Comparison of ENCODE assay signal across 25 cellular contexts in the genomic region with DNA sequence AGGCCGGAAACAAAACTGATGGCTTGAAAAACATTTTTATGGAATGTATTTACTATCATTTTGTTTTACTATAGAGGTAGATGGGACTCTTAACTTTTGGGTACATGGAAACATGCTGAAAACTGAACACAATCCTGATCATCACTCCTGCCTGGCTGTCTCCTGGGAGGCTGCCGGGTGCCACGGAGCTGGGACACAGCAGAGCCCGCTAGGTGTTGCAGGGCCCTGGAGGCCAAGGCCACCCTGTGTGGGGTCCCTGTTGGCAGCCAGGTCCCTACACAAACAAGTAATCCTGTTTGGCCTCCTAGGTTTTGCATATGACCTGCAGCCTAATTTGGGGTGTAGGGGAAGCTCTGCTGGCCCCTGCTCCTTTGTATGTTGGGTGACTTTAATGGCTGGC. TPM values are rescaled to one million over a fixed set of nuclear protein-coding genes. Genes with fewer than 3 reads are reported as not detected.
DNase-seq lines count a peak whose midpoint lies in the region; ATAC-seq and TF ChIP-seq lines count a peak whose summit lies in the region.
"Had no signal": no experiment of that assay in that cellular context is flagged by ENCODE, and none has a peak within 500 bp of the region (broad histone marks: within the 10 kb centered on the region; RNA-seq: fewer than 3 reads in every experiment).

No MANE protein-coding gene starts in this region.

- intact Hi-C loops in PC-3 (cut with micrococcal nuclease): no loop called here

- no peak overlapping the region for H3K4me2 ChIP-seq in PC-3 (ENCODE audit: low read length)
- H3K4me2 ChIP-seq in mesenchymal stem cell (ENCODE audit: low read length, poor library complexity, severe bottlenecking): no peak overlapping the region
- H3K4me2 ChIP-seq: PC-9 had no signal

- no peak overlapping the region for H2BK12ac ChIP-seq in mesenchymal stem cell (ENCODE audit: low read length in 2 of 2)

- H4K91ac ChIP-seq in mesenchymal stem cell (ENCODE audit: low read length): no peak overlapping the region

- DNase-seq in activated CD8-positive, alpha-beta memory T cell treated with anti-CD3 and anti-CD28 coated beads, Interleukin-2, amount 10 ng/mL, durations not matched to agents 7 days and 5 days: peak; percentile 34
- no peak for DNase-seq in activated CD8-positive, alpha-beta memory T cell treated with anti-CD3 and anti-CD28 coated beads, Interleukin-2, amount 50 U/mL, for 4 hours
- DNase-seq in PC-3 (no peak), mesenchymal stem cell (no peak), NCI-H82 treated with DMSO at 0.1 percent for 48 hours (lab: John Stamatoyannopoulos, UW; ENCODE audit: unreplicated experiment) (no peak), NCI-H128 (lab: John Stamatoyannopoulos, UW; ENCODE audit: unreplicated experiment) (no peak)
- DNase-seq: COR-L47; DMS 273 treated with DMSO at 0.1 percent for 48 hours; DMS79; EL; GF-D8; Karpas-422; NCI-H1092; NCI-H1436; NCI-H187 treated with DMSO at 0.1 percent for 48 hours; NCI-H524 treated with DMSO at 0.1 percent for 48 hours; NCI-H774; NK-92 treated with Interleukin-12 subunit alpha and Interleukin-12 subunit beta, amount 100 ng/mL, for 24 hours; PC-9; Right ventricle myocardium superior had no signal

- H3K9ac ChIP-seq in PC-3 (ENCODE audit: low read length) (no peak overlapping the region), mesenchymal stem cell (ENCODE audit: low read length) (no peak overlapping the region)

- H3K23ac ChIP-seq in mesenchymal stem cell (ENCODE audit: low read length in 2 of 2): no peak overlapping the region

- H3K79me1 ChIP-seq in mesenchymal stem cell (replicated peaks; ENCODE audit: low read length, poor library complexity, severe bottlenecking): peaks cover 8% of the 10 kb centered on the region

- H2BK15ac ChIP-seq in mesenchymal stem cell (ENCODE audit: low read depth, poor library complexity, severe bottlenecking): no peak overlapping the region

- H4K8ac ChIP-seq in mesenchymal stem cell (ENCODE audit: low read length): peak overlapping the region; percentile 55

- H3K27ac ChIP-seq in PC-3 (ENCODE audit: low read length) (no peak overlapping the region), mesenchymal stem cell (ENCODE audit: low read length, poor library complexity, severe bottlenecking) (no peak overlapping the region)
- H3K27ac ChIP-seq: 22Rv1, PC-9, SJSA1 had no signal

- H3K4me1 ChIP-seq in PC-3 (ENCODE audit: insufficient read depth, low read length) (peaks cover 12% of the 10 kb centered on the region), mesenchymal stem cell (ENCODE audit: control insufficient read depth, insufficient read depth, low read depth, low read length) (peaks cover 24% of the 10 kb centered on the region)

- TSS peak; percentile 0 for BruUV-seq in PC-3 (replicated peaks; lab: Mats Ljungman, UMichigan)

- peaks cover 24% of the 10 kb centered on the region for H3K36me3 Mint-ChIP-seq in activated CD8-positive, alpha-beta memory T cell treated with anti-CD3 and anti-CD28 coated beads, Interleukin-2, amount 10 ng/mL, durations not matched to agents 7 days and 5 days
- peaks cover 20% of the 10 kb centered on the region for H3K36me3 Mint-ChIP-seq in stimulated activated memory B cell treated with anti-CD40 and anti-IgM and Interleukin-4, amounts not matched to agents 10 μg/mL and 1 μg/mL and 100 μg/mL, for 72 hours

- H2AFZ ChIP-seq in PC-3 (ENCODE audit: low read length) (no peak overlapping the region), mesenchymal stem cell (ENCODE audit: low read depth, low read length) (no peak overlapping the region)
- H2AFZ ChIP-seq: PC-9 had no signal

- 0 out of 2 replicates have a peak, but pooled peaks cover 6% of the 10 kb centered on the region for H4K20me1 ChIP-seq in PC-3 (ENCODE audit: low read length)

- no peak overlapping the region for H2BK5ac ChIP-seq in mesenchymal stem cell (ENCODE audit: low read depth, low read length, poor library complexity, severe bottlenecking)

- H3K9me3 Mint-ChIP-seq in activated CD8-positive, alpha-beta memory T cell treated with anti-CD3 and anti-CD28 coated beads, Interleukin-2, amount 10 ng/mL, durations not matched to agents 7 days and 5 days (ENCODE audit: low read depth): no peaks in the 10 kb centered on the region
- H3K9me3 Mint-ChIP-seq in stimulated activated memory B cell treated with anti-CD40 and anti-IgM and Interleukin-4, amounts not matched to agents 10 μg/mL and 1 μg/mL and 100 μg/mL, for 72 hours: no peaks in the 10 kb centered on the region

- POLR2A ChIA-PET in PC-3 (lab: Charles Lee; ENCODE audit: unreplicated experiment): no interaction called here

- no peak overlapping the region for H3K4me3 ChIP-seq in PC-3 (ENCODE audit: low read length)
- no peak overlapping the region for H3K4me3 ChIP-seq in mesenchymal stem cell (ENCODE audit: insufficient read depth in 1 of 2, low read depth in 1 of 2, low read length in 2 of 2)
- H3K4me3 ChIP-seq: PC-9, SJSA1 had no signal

- WGBS in mesenchymal stem cell: 98% methylated on average over 3 of the region's 4 CpGs

- H3K9me2 ChIP-seq in PC-3 (replicated peaks; ENCODE audit: low read length): no peaks in the 10 kb centered on the region

- TF ChIP-seq CTCF in PC-3 (conservative IDR thresholded peaks at IDR 0.05; ENCODE audit: low read depth, low read length): no peak

- H3K27me3 ChIP-seq in PC-3 (ENCODE audit: low read length): no peaks in the 10 kb centered on the region
- no peaks in the 10 kb centered on the region for H3K27me3 ChIP-seq in mesenchymal stem cell (ENCODE audit: control insufficient read depth in 1 of 2, insufficient read depth in 1 of 2, low read length in 2 of 2)
- H3K27me3 ChIP-seq: SJSA1 had no signal

- H3K36me3 ChIP-seq in PC-3 (ENCODE audit: low read depth, low read length) (peaks cover 56% of the 10 kb centered on the region), mesenchymal stem cell (ENCODE audit: control insufficient read depth in 1 of 2, insufficient read depth in 2 of 2, low read depth in 1 of 2, low read length in 2 of 2) (peaks cover 41 to 61% of the 10 kb centered on the region in 2 experiments)

- H3K9me3 ChIP-seq in PC-3 (ENCODE audit: low read length): no peaks in the 10 kb centered on the region
- H3K9me3 ChIP-seq in mesenchymal stem cell (ENCODE audit: control insufficient read depth, low read length): no peaks in the 10 kb centered on the region
- H3K9me3 ChIP-seq: SJSA1 had no signal

- H2AK5ac ChIP-seq in mesenchymal stem cell (ENCODE audit: low read length, severe bottlenecking): no peak overlapping the region

- H3K4me1 Mint-ChIP-seq in activated CD8-positive, alpha-beta memory T cell treated with anti-CD3 and anti-CD28 coated beads, Interleukin-2, amount 10 ng/mL, durations not matched to agents 7 days and 5 days: peaks cover 33% of the 10 kb centered on the region
- H3K4me1 Mint-ChIP-seq in stimulated activated memory B cell treated with anti-CD40 and anti-IgM and Interleukin-4, amounts not matched to agents 10 μg/mL and 1 μg/mL and 100 μg/mL, for 72 hours: peaks cover 22% of the 10 kb centered on the region

- no peak overlapping the region for H2BK120ac ChIP-seq in mesenchymal stem cell (ENCODE audit: low read depth, low read length)

- H3K27ac Mint-ChIP-seq in activated CD8-positive, alpha-beta memory T cell treated with anti-CD3 and anti-CD28 coated beads, Interleukin-2, amount 10 ng/mL, durations not matched to agents 7 days and 5 days: no peak overlapping the region
- peak overlapping the region; percentile 51 for H3K27ac Mint-ChIP-seq in stimulated activated memory B cell treated with anti-CD40 and anti-IgM and Interleukin-4, amounts not matched to agents 10 μg/mL and 1 μg/mL and 100 μg/mL, for 72 hours
- H3K27ac Mint-ChIP-seq: B cell had no signal

- H3K27me3 Mint-ChIP-seq in activated CD8-positive, alpha-beta memory T cell treated with anti-CD3 and anti-CD28 coated beads, Interleukin-2, amount 10 ng/mL, durations not matched to agents 7 days and 5 days: no peaks in the 10 kb centered on the region
- no peaks in the 10 kb centered on the region for H3K27me3 Mint-ChIP-seq in stimulated activated memory B cell treated with anti-CD40 and anti-IgM and Interleukin-4, amounts not matched to agents 10 μg/mL and 1 μg/mL and 100 μg/mL, for 72 hours
- H3K27me3 Mint-ChIP-seq: B cell had no signal

- H3K79me2 ChIP-seq in PC-3 (ENCODE audit: low read length): no peaks in the 10 kb centered on the region

- H3K4me3 Mint-ChIP-seq in activated CD8-positive, alpha-beta memory T cell treated with anti-CD3 and anti-CD28 coated beads, Interleukin-2, amount 10 ng/mL, durations not matched to agents 7 days and 5 days: no peak overlapping the region
- H3K4me3 Mint-ChIP-seq in stimulated activated memory B cell treated with anti-CD40 and anti-IgM and Interleukin-4, amounts not matched to agents 10 μg/mL and 1 μg/mL and 100 μg/mL, for 72 hours: no peak overlapping the region
- H3K4me3 Mint-ChIP-seq: B cell had no signal

- no peak overlapping the region for H3K14ac ChIP-seq in mesenchymal stem cell (ENCODE audit: low read length in 2 of 2)

- H3K18ac ChIP-seq in mesenchymal stem cell (ENCODE audit: low read depth in 1 of 2, low read length in 2 of 2): no peak overlapping the region

- CTCF ChIA-PET in activated CD8-positive, alpha-beta memory T cell treated with anti-CD3 and anti-CD28 coated beads, Interleukin-2, amount 10 ng/mL, durations not matched to agents 7 days and 5 days (lab: Charles Lee): interaction anchor here (0.8 to 1.2 kb wide), 2 partner anchors 9 to 125 kb away, joined by 3 to 5 read pairs; no protein-coding TSS in a partner anchor
- CTCF ChIA-PET in PC-3 (lab: Charles Lee): no interaction called here

- peaks cover 4% of the 10 kb centered on the region for H3F3A ChIP-seq in PC-3 (ENCODE audit: low read length, unreplicated experiment)

- no peak overlapping the region for H3K4ac ChIP-seq in mesenchymal stem cell (ENCODE audit: low read depth in 1 of 2, low read length in 2 of 2)

- ATAC-seq in activated CD8-positive, alpha-beta memory T cell treated with anti-CD3 and anti-CD28 coated beads, Interleukin-2, amount 10 ng/mL, durations not matched to agents 7 days and 5 days: no peak
- no peak for ATAC-seq in PC-3
- ATAC-seq in stimulated activated memory B cell treated with anti-CD40 and anti-IgM and Interleukin-4, amounts not matched to agents 10 μg/mL and 1 μg/mL and 100 μg/mL, for 72 hours: no peak
- no peak for ATAC-seq in HG03565 (IDR thresholded peaks at IDR 0.05; ENCODE audit: unreplicated experiment)

RNA-seq across cellular contexts. Expression of a gene that starts 17.5 kb away (rescaled TPM):
- total RNA-seq in activated CD8-positive, alpha-beta memory T cell treated with anti-CD3 and anti-CD28 coated beads, Interleukin-2, amount 10 ng/mL, durations not matched to agents 7 days and 5 days: 10 to 100 TPM in 1 of 2 experiments, 1 to 10 TPM in 1; 5.2 to 12.5 TPM
- total RNA-seq in PC-3 (2014; rRNA removed): 11.6 and 18.0 TPM in 2 replicates
- 0.11 TPM for polyA plus RNA-seq in mesenchymal stem cell (2013, experiment 1 of 2)
- 0.05 TPM for polyA plus RNA-seq in mesenchymal stem cell (2013, experiment 2 of 2)

RNA-seq across cellular contexts. Expression of a gene that starts 48.4 kb away (rescaled TPM):
- 10 to 100 TPM; 36.2 to 47.7 TPM for total RNA-seq in activated CD8-positive, alpha-beta memory T cell treated with anti-CD3 and anti-CD28 coated beads, Interleukin-2, amount 10 ng/mL, durations not matched to agents 7 days and 5 days
- 30.6 and 30.8 TPM in 2 replicates for total RNA-seq in PC-3 (2014; rRNA removed)
- polyA plus RNA-seq in mesenchymal stem cell (2013, experiment 1 of 2): 29.8 TPM
- 28.1 TPM for polyA plus RNA-seq in mesenchymal stem cell (2013, experiment 2 of 2)
